Comparison of ENCODE assay signal across 11 cellular contexts in the genomic region with DNA sequence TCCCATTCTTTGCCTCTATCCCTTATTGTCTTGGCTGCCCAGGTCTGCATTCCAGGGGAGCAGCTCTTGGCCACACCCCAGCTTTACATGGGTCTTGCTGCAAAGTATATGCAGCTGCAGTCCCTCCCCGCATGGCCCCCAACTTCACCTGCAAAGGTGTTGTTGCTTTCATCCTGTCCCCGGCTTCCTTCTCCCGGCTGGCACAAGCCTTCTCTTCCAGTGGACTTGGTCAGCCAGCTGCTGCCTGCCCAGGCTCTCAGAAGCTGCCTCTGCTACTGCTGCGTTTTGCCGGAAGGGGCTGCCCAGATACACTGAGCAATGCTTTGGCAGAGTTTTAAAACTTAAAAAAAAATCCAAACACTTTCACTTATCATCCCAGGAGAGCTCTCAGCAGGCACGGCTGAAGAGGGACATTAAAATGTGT.
A peak's percentile ranks its signal among the peaks of the same experiment; 100 is the strongest.
DNase-seq lines count a peak whose midpoint lies in the region; ATAC-seq and TF ChIP-seq lines count a peak whose summit lies in the region.
"Had no signal": no experiment of that assay in that cellular context is flagged by ENCODE, and none has a peak within 500 bp of the region (broad histone marks: within the 10 kb centered on the region; RNA-seq: fewer than 3 reads in every experiment).

No MANE protein-coding gene starts in this region.

- H3K27me3 ChIP-seq in RWPE2 (ENCODE audit: insufficient read depth, poor library complexity, severe bottlenecking) = no peaks in the 10 kb centered on the region
- H3K27me3 ChIP-seq in upper lobe of right lung = no peaks in the 10 kb centered on the region

- no peak for DNase-seq in RWPE2 (ENCODE audit: low spot score)
- peak; percentile 69 for DNase-seq in fibroblast of peridontal ligament (ENCODE audit: extremely low read depth)
- peak; percentile 72 for DNase-seq in myocyte (ENCODE audit: low read depth)
- peak; percentile 74 for DNase-seq in upper lobe of right lung
- no peak for DNase-seq in islet precursor cell
- no peak for DNase-seq in stimulated activated naive CD8-positive, alpha-beta T cell treated with anti-CD3 and anti-CD28 coated beads, Interleukin-15, amount 100 ng/mL, for 72 hours
- no peak for DNase-seq in GM20000 (ENCODE audit: low spot score)
- DNase-seq: NCI-H2029, T1000 had no signal

- no peaks in the 10 kb centered on the region for H3K9me3 ChIP-seq in RWPE2 (ENCODE audit: severe bottlenecking)
- H3K9me3 ChIP-seq in upper lobe of right lung = no peaks in the 10 kb centered on the region

- H3K9me3 Mint-ChIP-seq in stimulated activated naive CD8-positive, alpha-beta T cell treated with anti-CD3 and anti-CD28 coated beads, Interleukin-15, amount 100 ng/mL, for 72 hours = no peaks in the 10 kb centered on the region

- intact Hi-C loops in upper lobe of right lung (cut with DNase I) = no loop called here

- no peaks in the 10 kb centered on the region for H3K4me1 Mint-ChIP-seq in stimulated activated naive CD8-positive, alpha-beta T cell treated with anti-CD3 and anti-CD28 coated beads, Interleukin-15, amount 100 ng/mL, for 72 hours

- no peaks in the 10 kb centered on the region for H3K27me3 Mint-ChIP-seq in stimulated activated naive CD8-positive, alpha-beta T cell treated with anti-CD3 and anti-CD28 coated beads, Interleukin-15, amount 100 ng/mL, for 72 hours

- peak; percentile 23 for TF ChIP-seq CTCF in RWPE2 (IDR thresholded peaks at IDR 0.05; ENCODE audit: poor library complexity, severe bottlenecking)
- TF ChIP-seq CTCF in upper lobe of right lung (IDR thresholded peaks at IDR 0.05) = peak; percentile 53
- no peak for TF ChIP-seq CTCF in GM20000 (IDR thresholded peaks at IDR 0.05; ENCODE audit: extremely low read depth, missing control alignments)

- no peak overlapping the region for H3K4me3 ChIP-seq in RWPE2 (ENCODE audit: severe bottlenecking)
- peak overlapping the region; percentile 34 for H3K4me3 ChIP-seq in upper lobe of right lung

- ATAC-seq in RWPE2 (ENCODE audit: low read depth) = peak; percentile 68; the same call in 1 of the 3 replicates
- peak; percentile 85 for ATAC-seq in upper lobe of right lung
- ATAC-seq in stimulated activated naive CD8-positive, alpha-beta T cell treated with anti-CD3 and anti-CD28 coated beads, Interleukin-15, amount 100 ng/mL, for 72 hours = no peak
- ATAC-seq in HG02852 (IDR thresholded peaks at IDR 0.05; ENCODE audit: unreplicated experiment) = no peak

- no peak overlapping the region for H3K27ac ChIP-seq in RWPE2 (ENCODE audit: poor library complexity, severe bottlenecking)
- H3K27ac ChIP-seq in upper lobe of right lung = no peak overlapping the region
- H3K27ac ChIP-seq: parathyroid adenoma had no signal

- H3K27ac Mint-ChIP-seq in stimulated activated naive CD8-positive, alpha-beta T cell treated with anti-CD3 and anti-CD28 coated beads, Interleukin-15, amount 100 ng/mL, for 72 hours = peak overlapping the region in 1 of 2 donors; percentile 59

- H3K4me1 ChIP-seq in RWPE2 (ENCODE audit: insufficient read depth, poor library complexity, severe bottlenecking) (no peaks in the 10 kb centered on the region), upper lobe of right lung (no peaks in the 10 kb centered on the region)
- H3K4me1 ChIP-seq: parathyroid adenoma had no signal

- H3K36me3 ChIP-seq in RWPE2 (ENCODE audit: low read depth) (no peaks in the 10 kb centered on the region), upper lobe of right lung (no peaks in the 10 kb centered on the region)

- no peak overlapping the region for H3K4me3 Mint-ChIP-seq in stimulated activated naive CD8-positive, alpha-beta T cell treated with anti-CD3 and anti-CD28 coated beads, Interleukin-15, amount 100 ng/mL, for 72 hours

Comparison
In these comparisons a context has a peak if more than half of its experiments do, and no peak if none do; other contexts are left out.
1. ATAC-seq: peak in RWPE2 (single experiment) and upper lobe of right lung (single experiment); none in stimulated activated naive CD8-positive, alpha-beta T cell treated with anti-CD3 and anti-CD28 coated beads, Interleukin-15, amount 100 ng/mL, for 72 hours (single experiment) and HG02852 (single experiment).
2. DNase-seq: peak in fibroblast of peridontal ligament (single experiment), myocyte (single experiment) and upper lobe of right lung (single experiment); none in RWPE2 (single experiment), islet precursor cell (single experiment), stimulated activated naive CD8-positive, alpha-beta T cell treated with anti-CD3 and anti-CD28 coated beads, Interleukin-15, amount 100 ng/mL, for 72 hours (0 of 2) and GM20000 (single experiment).